ENCODE assay signal across 16 cellular contexts in the genomic region with DNA sequence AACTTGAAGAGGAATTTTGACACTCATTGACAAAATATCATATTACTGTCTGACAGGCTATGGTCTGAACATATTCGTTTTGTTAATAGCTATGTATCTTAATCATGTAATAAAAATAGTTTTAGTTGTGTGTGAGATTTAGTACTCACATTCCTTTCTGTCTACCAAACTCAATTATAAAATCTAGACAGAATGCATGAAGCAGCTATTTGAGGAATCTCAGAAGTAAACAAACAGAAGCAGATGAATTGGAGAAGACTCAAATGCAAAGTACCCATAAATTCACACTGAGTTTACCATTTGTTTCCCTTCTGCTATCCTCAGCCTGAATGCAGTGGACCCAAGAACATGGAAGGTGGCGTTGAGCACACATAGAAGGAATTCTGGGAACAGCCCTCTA.
A peak's percentile ranks its signal among the peaks of the same experiment; 100 is the strongest.
DNase-seq lines count a peak whose midpoint lies in the region; ATAC-seq and TF ChIP-seq lines count a peak whose summit lies in the region.
"Had no signal": no experiment of that assay in that cellular context is flagged by ENCODE, and none has a peak within 500 bp of the region (broad histone marks: within the 10 kb centered on the region; RNA-seq: fewer than 3 reads in every experiment).

No MANE protein-coding gene starts in this region.

- no peak for TF ChIP-seq CTCF in psoas muscle (IDR thresholded peaks at IDR 0.05)

- no peaks in the 10 kb centered on the region for H3K27me3 ChIP-seq in psoas muscle (ENCODE audit: insufficient read depth in 3 of 3, low read length in 2 of 3)
- H3K27me3 ChIP-seq: BE2C had no signal

- ATAC-seq in HG02610 (IDR thresholded peaks at IDR 0.05; ENCODE audit: unreplicated experiment) (no peak), psoas muscle (no peak)
- ATAC-seq: CD8-positive, alpha-beta T cell; HCT116 had no signal

- intact Hi-C loops in psoas muscle (cut with DNase I) = no loop called here

- H3K27ac ChIP-seq in substantia nigra (ENCODE audit: low read depth, low read length, poor library complexity, severe bottlenecking) = no peak overlapping the region
- H3K27ac ChIP-seq in psoas muscle = no peak overlapping the region
- H3K27ac ChIP-seq: GM23248 had no signal

- H3K9me3 ChIP-seq in psoas muscle = no peaks in the 10 kb centered on the region
- H3K9me3 ChIP-seq: BE2C had no signal

- no peaks in the 10 kb centered on the region for H3K36me3 ChIP-seq in psoas muscle (ENCODE audit: insufficient read depth in 1 of 2, low read depth in 1 of 2)
- H3K36me3 ChIP-seq: BE2C had no signal

- peak; percentile 26 for DNase-seq in ELR (ENCODE audit: low read depth)
- peak; percentile 25 for DNase-seq in astrocyte of the hippocampus (ENCODE audit: low read depth, low spot score)
- DNase-seq in left kidney (ENCODE audit: low read depth, low spot score) = peak; percentile 29
- no peak for DNase-seq in KG1 (lab: John Stamatoyannopoulos, UW)
- no peak for DNase-seq in substantia nigra (lab: John Stamatoyannopoulos, UW)
- no peak for DNase-seq in psoas muscle
- DNase-seq: BE2C; CD8-positive, alpha-beta T cell; COR-L47; DND-41; GF-D8; GM23248; IMR-90; KBM-7 had no signal

- WGBS in psoas muscle, 3 donors = 41 to 57% (median 49%) methylated on average over 2 of the region's 2 CpGs

- H3K4me3 ChIP-seq in psoas muscle = no peak overlapping the region
- H3K4me3 ChIP-seq: GM23248 had no signal

- no peaks in the 10 kb centered on the region for H3K4me1 ChIP-seq in psoas muscle
- H3K4me1 ChIP-seq: BE2C had no signal

Comparison
In these comparisons a context has a peak if more than half of its experiments do, and no peak if none do; other contexts are left out.
1. DNase-seq: peak in ELR (single experiment), astrocyte of the hippocampus (single experiment) and left kidney (single experiment); none in KG1 (single experiment), substantia nigra (0 of 49) and psoas muscle (0 of 2).